ENCODE assay signal across 24 cellular contexts in the genomic region with DNA sequence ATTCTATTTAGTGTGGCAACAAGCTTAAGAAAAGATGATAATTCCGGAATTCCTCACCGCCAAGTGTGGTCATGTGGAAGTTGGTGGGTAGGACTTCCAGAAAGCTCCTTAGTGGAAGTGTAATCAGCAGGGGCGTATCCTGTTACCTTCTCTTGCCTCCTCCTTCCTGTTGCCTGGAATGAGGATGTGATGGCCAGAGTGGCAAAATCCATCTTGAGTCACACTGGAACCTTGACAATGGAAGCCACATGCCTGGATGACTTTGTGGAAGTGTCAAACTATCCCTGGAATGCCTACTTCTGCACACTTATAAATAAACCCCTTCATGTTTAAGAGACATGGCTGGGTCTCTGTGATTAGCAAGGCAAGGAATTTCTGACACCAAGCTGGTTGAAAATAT.
DNase-seq lines count a peak whose midpoint lies in the region; ATAC-seq, FAIRE-seq and TF ChIP-seq lines count a peak whose summit lies in the region.
"Had no signal": no experiment of that assay in that cellular context is flagged by ENCODE, and none has a peak within 500 bp of the region (broad histone marks: within the 10 kb centered on the region; RNA-seq: fewer than 3 reads in every experiment).

No MANE protein-coding gene starts in this region.

- H3K36me3 ChIP-seq in astrocyte (ENCODE audit: insufficient read depth, low read length), result no peaks in the 10 kb centered on the region
- no peaks in the 10 kb centered on the region for H3K36me3 ChIP-seq in upper lobe of left lung
- H3K36me3 ChIP-seq: WERI-Rb-1 had no signal

- H4K20me1 ChIP-seq in astrocyte (ENCODE audit: insufficient read depth, low read length), result no peaks in the 10 kb centered on the region

- no peaks in the 10 kb centered on the region for H3K27me3 ChIP-seq in astrocyte (ENCODE audit: insufficient read depth, low read length)
- no peaks in the 10 kb centered on the region for H3K27me3 ChIP-seq in upper lobe of left lung
- H3K27me3 ChIP-seq: dorsolateral prefrontal cortex, esophagus muscularis mucosa, testis had no signal

- no peak for TF ChIP-seq EP300 in upper lobe of left lung (IDR thresholded peaks at IDR 0.05)

- H3K79me2 ChIP-seq in astrocyte (ENCODE audit: insufficient read depth, low read length), result no peaks in the 10 kb centered on the region

- no peak overlapping the region for H3K27ac Mint-ChIP-seq in astrocyte (ENCODE audit: unreplicated experiment)
- no peak overlapping the region for H3K27ac Mint-ChIP-seq in stimulated activated effector memory CD8-positive, alpha-beta T cell treated with anti-CD3 and anti-CD28 coated beads, Interleukin-12 subunit alpha, Interleukin-12 subunit beta, amount 100 ng/mL, for 72 hours
- H3K27ac Mint-ChIP-seq: activated CD8-positive, alpha-beta T cell treated with anti-CD3 and anti-CD28 coated beads for 36 hours; activated naive CD8-positive, alpha-beta T cell; brain; CD4-positive, CD25-positive, alpha-beta regulatory T cell; IgD-negative memory B cell; T-helper 1 cell treated with Interleukin-12 subunit alpha and Interleukin-12 subunit beta and Interleukin-4 antibody, amounts not matched to agents 30 μg/mL and 1 μg/mL, for 36 hours had no signal

- no peak overlapping the region for H2AFZ ChIP-seq in astrocyte (ENCODE audit: low read depth, low read length)

- H3K4me3 ChIP-seq in astrocyte (ENCODE audit: insufficient read depth, low read depth, low read length) (no peak overlapping the region), upper lobe of left lung (no peak overlapping the region)
- H3K4me3 ChIP-seq: dorsolateral prefrontal cortex, esophagus muscularis mucosa, testis had no signal

- DNase-seq in left cardiac atrium (no peak), Right ventricle myocardium inferior (ENCODE audit: missing footprints) (no peak), astrocyte (ENCODE audit: low read depth) (peak; percentile 26), islet precursor cell (peak; percentile 81), upper lobe of left lung (no peak)
- no peak for DNase-seq in stimulated activated effector memory CD8-positive, alpha-beta T cell treated with anti-CD3 and anti-CD28 coated beads, Interleukin-12 subunit alpha, Interleukin-12 subunit beta, amount 100 ng/mL, for 72 hours (ENCODE audit: low spot score in 2 of 2)
- DNase-seq in activated T-cell treated with anti-CD3 and anti-CD28 coated beads, Interleukin-2, amount 50 U/mL, for 1 hour, result no peak
- DNase-seq: activated CD8-positive, alpha-beta T cell treated with anti-CD3 and anti-CD28 coated beads for 36 hours; activated T-cell treated with anti-CD3 and anti-CD28 coated beads, Interleukin-2, amount 50 U/mL, for 4 hours; CD4-positive, CD25-positive, alpha-beta regulatory T cell; dorsolateral prefrontal cortex; H7; NCI-H187; NCI-H524 treated with DMSO at 0.1 percent for 48 hours; testis; WERI-Rb-1 had no signal

- TF ChIP-seq POLR2A in upper lobe of left lung (IDR thresholded peaks at IDR 0.05), result no peak

- H3K27ac ChIP-seq in astrocyte (ENCODE audit: low read depth, low read length), result no peak overlapping the region
- H3K27ac ChIP-seq in upper lobe of left lung, result no peak overlapping the region
- H3K27ac ChIP-seq: dorsolateral prefrontal cortex, esophagus muscularis mucosa, testis, WERI-Rb-1 had no signal

- no peak overlapping the region for H3K9ac ChIP-seq in astrocyte (ENCODE audit: low read length)

- H3K4me2 ChIP-seq in astrocyte (ENCODE audit: low read length), result no peak overlapping the region

- H3K4me1 ChIP-seq in astrocyte (ENCODE audit: insufficient read depth, low read length) (no peaks in the 10 kb centered on the region), upper lobe of left lung (no peaks in the 10 kb centered on the region)
- H3K4me1 ChIP-seq: esophagus muscularis mucosa, testis had no signal

- intact Hi-C loops in left cardiac atrium (cut with DNase I) (no loop called here), Right ventricle myocardium inferior (cut with DNase I) (no loop called here)

- no peaks in the 10 kb centered on the region for H3K27me3 Mint-ChIP-seq in astrocyte (ENCODE audit: low read depth, unreplicated experiment)
- H3K27me3 Mint-ChIP-seq: activated CD8-positive, alpha-beta T cell treated with anti-CD3 and anti-CD28 coated beads for 36 hours; activated naive CD8-positive, alpha-beta T cell; brain; IgD-negative memory B cell had no signal

- TF ChIP-seq CTCF in astrocyte (IDR thresholded peaks at IDR 0.05; ENCODE audit: insufficient read depth, low read depth, low read length) (no peak), upper lobe of left lung (IDR thresholded peaks at IDR 0.05) (no peak)

- H3K9me3 ChIP-seq in astrocyte (ENCODE audit: insufficient read depth, low read depth, low read length), result no peaks in the 10 kb centered on the region
- H3K9me3 ChIP-seq in upper lobe of left lung, result no peaks in the 10 kb centered on the region
- H3K9me3 ChIP-seq: esophagus muscularis mucosa, testis had no signal

- H3K36me3 Mint-ChIP-seq in astrocyte (ENCODE audit: low read depth, unreplicated experiment), result no peaks in the 10 kb centered on the region
- H3K36me3 Mint-ChIP-seq in stimulated activated effector memory CD8-positive, alpha-beta T cell treated with anti-CD3 and anti-CD28 coated beads, Interleukin-12 subunit alpha, Interleukin-12 subunit beta, amount 100 ng/mL, for 72 hours, result no peaks in the 10 kb centered on the region
- H3K36me3 Mint-ChIP-seq: activated naive CD8-positive, alpha-beta T cell; brain; CD4-positive, CD25-positive, alpha-beta regulatory T cell; IgD-negative memory B cell had no signal

- WGBS in upper lobe of left lung, 2 donors, result 88 to 91% methylated on average over 3 of the region's 3 CpGs

- H3K4me1 Mint-ChIP-seq in astrocyte (ENCODE audit: low read depth, unreplicated experiment), result peaks cover 12% of the 10 kb centered on the region
- no peaks in the 10 kb centered on the region for H3K4me1 Mint-ChIP-seq in stimulated activated effector memory CD8-positive, alpha-beta T cell treated with anti-CD3 and anti-CD28 coated beads, Interleukin-12 subunit alpha, Interleukin-12 subunit beta, amount 100 ng/mL, for 72 hours
- H3K4me1 Mint-ChIP-seq: CD4-positive, CD25-positive, alpha-beta regulatory T cell; IgD-negative memory B cell had no signal

- FAIRE-seq in astrocyte (lab: Jason Lieb, UNC), result peak; percentile 5
- FAIRE-seq: GM18507, keratinocyte had no signal

- H3K9me3 Mint-ChIP-seq in astrocyte (ENCODE audit: unreplicated experiment), result no peaks in the 10 kb centered on the region
- H3K9me3 Mint-ChIP-seq in stimulated activated effector memory CD8-positive, alpha-beta T cell treated with anti-CD3 and anti-CD28 coated beads, Interleukin-12 subunit alpha, Interleukin-12 subunit beta, amount 100 ng/mL, for 72 hours, result no peaks in the 10 kb centered on the region
- H3K9me3 Mint-ChIP-seq: activated CD8-positive, alpha-beta T cell treated with anti-CD3 and anti-CD28 coated beads for 36 hours; activated T-cell treated with anti-CD3 and anti-CD28 coated beads, Interleukin-2, amount 50 U/mL, for 4 hours; brain; IgD-negative memory B cell; T-helper 1 cell treated with Interleukin-12 subunit alpha and Interleukin-12 subunit beta and Interleukin-4 antibody, amounts not matched to agents 30 μg/mL and 1 μg/mL, for 36 hours had no signal

- ATAC-seq in left cardiac atrium (peak; percentile 38 to 39), Right ventricle myocardium inferior (no peak), upper lobe of left lung (ENCODE audit: low FRiP score in 2 of 2) (no peak), GM21786 (IDR thresholded peaks at IDR 0.05; ENCODE audit: unreplicated experiment) (no peak)
- ATAC-seq in stimulated activated effector memory CD8-positive, alpha-beta T cell treated with anti-CD3 and anti-CD28 coated beads, Interleukin-12 subunit alpha, Interleukin-12 subunit beta, amount 100 ng/mL, for 72 hours, result no peak
- ATAC-seq: activated CD8-positive, alpha-beta T cell treated with anti-CD3 and anti-CD28 coated beads for 36 hours; activated T-cell treated with anti-CD3 and anti-CD28 coated beads, Interleukin-2, amount 50 U/mL, for 4 hours had no signal

- no peak overlapping the region for H3K4me3 Mint-ChIP-seq in astrocyte (ENCODE audit: unreplicated experiment)
- no peak overlapping the region for H3K4me3 Mint-ChIP-seq in stimulated activated effector memory CD8-positive, alpha-beta T cell treated with anti-CD3 and anti-CD28 coated beads, Interleukin-12 subunit alpha, Interleukin-12 subunit beta, amount 100 ng/mL, for 72 hours
- H3K4me3 Mint-ChIP-seq: activated CD8-positive, alpha-beta T cell treated with anti-CD3 and anti-CD28 coated beads for 36 hours; activated naive CD8-positive, alpha-beta T cell; activated T-cell treated with anti-CD3 and anti-CD28 coated beads, Interleukin-2, amount 50 U/mL, for 4 hours; brain; CD4-positive, CD25-positive, alpha-beta regulatory T cell; IgD-negative memory B cell; T-helper 1 cell treated with Interleukin-12 subunit alpha and Interleukin-12 subunit beta and Interleukin-4 antibody, amounts not matched to agents 30 μg/mL and 1 μg/mL, for 36 hours had no signal

Comparison
In these comparisons a context has a peak if more than half of its experiments do, and no peak if none do; other contexts are left out.
1. ATAC-seq: peak in left cardiac atrium (2 of 2); none in Right ventricle myocardium inferior (single experiment), stimulated activated effector memory CD8-positive, alpha-beta T cell treated with anti-CD3 and anti-CD28 coated beads, Interleukin-12 subunit alpha, Interleukin-12 subunit beta, amount 100 ng/mL, for 72 hours (single experiment), upper lobe of left lung (0 of 2) and GM21786 (single experiment).
2. DNase-seq: peak in astrocyte (single experiment) and islet precursor cell (single experiment); none in left cardiac atrium (single experiment), Right ventricle myocardium inferior (single experiment), stimulated activated effector memory CD8-positive, alpha-beta T cell treated with anti-CD3 and anti-CD28 coated beads, Interleukin-12 subunit alpha, Interleukin-12 subunit beta, amount 100 ng/mL, for 72 hours (0 of 2), upper lobe of left lung (0 of 2) and activated T-cell treated with anti-CD3 and anti-CD28 coated beads, Interleukin-2, amount 50 U/mL, for 1 hour (single experiment).